8 cellular contexts compared by ENCODE assay signal in the genomic region with DNA sequence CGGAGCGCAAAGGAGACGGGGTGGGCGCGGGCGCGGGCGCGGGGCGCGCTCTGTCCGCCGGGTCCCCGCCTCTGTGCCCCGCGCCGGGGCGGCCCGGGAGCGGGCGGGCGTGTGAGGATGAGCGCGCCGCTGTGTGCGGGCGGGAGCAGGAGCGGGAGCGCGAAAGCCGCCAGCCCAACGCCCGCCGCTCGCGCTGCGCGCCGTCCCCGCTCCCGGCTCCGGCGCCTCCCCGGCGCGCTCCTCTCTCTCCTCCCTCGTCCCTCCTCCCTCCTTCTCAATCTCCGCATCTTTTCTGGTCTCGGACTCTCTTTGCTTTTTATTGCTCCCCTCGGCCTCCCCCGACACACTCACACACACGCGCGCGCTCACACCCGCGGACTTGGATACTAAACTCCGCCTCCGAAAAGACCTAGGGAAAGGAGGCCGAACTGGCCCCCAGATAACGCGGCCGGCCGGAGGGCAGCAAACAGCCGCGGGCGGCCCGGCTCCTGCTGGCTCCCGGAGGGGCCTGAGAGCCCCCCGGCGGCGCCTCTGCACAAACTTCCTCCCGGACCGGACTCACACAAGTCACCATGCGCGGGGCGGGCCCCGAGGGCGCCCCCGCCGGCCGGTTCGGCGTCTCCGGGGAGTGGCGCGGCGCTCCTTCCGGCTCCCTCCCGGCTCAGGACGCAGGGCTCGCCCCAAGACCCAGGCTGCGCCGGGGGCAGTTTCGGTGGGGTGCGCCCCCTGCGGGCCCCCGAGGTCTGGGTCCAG. TPM values are rescaled to one million over a fixed set of nuclear protein-coding genes. Genes with fewer than 3 reads are reported as not detected.
DNase-seq lines count a peak whose midpoint lies in the region; ATAC-seq, FAIRE-seq and TF ChIP-seq lines count a peak whose summit lies in the region.

A gene with protein sequence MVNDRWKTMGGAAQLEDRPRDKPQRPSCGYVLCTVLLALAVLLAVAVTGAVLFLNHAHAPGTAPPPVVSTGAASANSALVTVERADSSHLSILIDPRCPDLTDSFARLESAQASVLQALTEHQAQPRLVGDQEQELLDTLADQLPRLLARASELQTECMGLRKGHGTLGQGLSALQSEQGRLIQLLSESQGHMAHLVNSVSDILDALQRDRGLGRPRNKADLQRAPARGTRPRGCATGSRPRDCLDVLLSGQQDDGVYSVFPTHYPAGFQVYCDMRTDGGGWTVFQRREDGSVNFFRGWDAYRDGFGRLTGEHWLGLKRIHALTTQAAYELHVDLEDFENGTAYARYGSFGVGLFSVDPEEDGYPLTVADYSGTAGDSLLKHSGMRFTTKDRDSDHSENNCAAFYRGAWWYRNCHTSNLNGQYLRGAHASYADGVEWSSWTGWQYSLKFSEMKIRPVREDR (minus strand): TSS at position 596 of the 753 bp plus-strand sequence. CDS start 640 bp downstream, outside the sequence.

- TF ChIP-seq EP300 in HepG2 (IDR thresholded peaks at IDR 0.05; ENCODE audit: low read depth in 2 of 2, low read length in 2 of 2), result no peak
- no peak for TF ChIP-seq EP300 in HepG2 (CRISPR knock-in tag; IDR thresholded peaks at IDR 0.05; ENCODE audit: borderline replicate concordance)

- no peaks in the 10 kb centered on the region for H3K9me3 ChIP-seq in HepG2 (ENCODE audit: low read length)

- FAIRE-seq in HepG2 (lab: Jason Lieb, UNC), result no peak
- FAIRE-seq in urothelium cell line (lab: Jason Lieb, UNC), result no peak

- ATAC-seq in HepG2, result peak; percentile 33
- no peak for ATAC-seq in HG02610 (IDR thresholded peaks at IDR 0.05; ENCODE audit: unreplicated experiment)

- H3K36me3 Mint-ChIP-seq in activated CD4-positive, alpha-beta T cell treated with anti-CD3 and anti-CD28 coated beads, Interleukin-2, amount 10 ng/mL, durations not matched to agents 24 days and 14 days (ENCODE audit: low read depth), result no peaks in the 10 kb centered on the region
- H3K36me3 Mint-ChIP-seq in brain, result no peaks in the 10 kb centered on the region

- peak within 1 kb of the TSS; percentile 74 for H3K4me3 Mint-ChIP-seq in activated CD4-positive, alpha-beta T cell treated with anti-CD3 and anti-CD28 coated beads, Interleukin-2, amount 10 ng/mL, durations not matched to agents 24 days and 14 days
- H3K4me3 Mint-ChIP-seq in brain, result peak within 1 kb of the TSS; percentile 84 to 94 (median 88)

- H3K27ac ChIP-seq in HepG2 (ENCODE audit: extremely low read length, insufficient read depth, low read length), result no peak within 1 kb of the TSS

- H3K9me3 Mint-ChIP-seq in activated CD4-positive, alpha-beta T cell treated with anti-CD3 and anti-CD28 coated beads, Interleukin-2, amount 10 ng/mL, durations not matched to agents 24 days and 14 days, result no peaks in the 10 kb centered on the region
- H3K9me3 Mint-ChIP-seq in brain, result peaks cover 0 to 10% (median 0%) of the 10 kb centered on the region in 5 experiments

- in situ Hi-C loops in HepG2 (cut with HindIII; ENCODE audit: extremely low pct_ligation_motif_present, low pct_unique_long_range_greater_than_20kb), result no loop called here

- peak in 1 of 2 experiments; percentile 39 for TF ChIP-seq CTCF in brain (conservative IDR thresholded peaks at IDR 0.05)
- peak; percentile 22; the same call in 1 of the 2 replicates for TF ChIP-seq CTCF in HepG2 (CRISPR knock-in tag; IDR thresholded peaks at IDR 0.05)

- H3K9ac ChIP-seq in HepG2 (ENCODE audit: insufficient read depth, low read depth, low read length), result no peak within 1 kb of the TSS

- peaks cover 11 to 90% of the 10 kb centered on the region in 2 experiments for H3K27me3 ChIP-seq in HepG2 (ENCODE audit: control insufficient read depth in 1 of 2, insufficient read depth in 2 of 2, low read length in 2 of 2)

- H3K27ac Mint-ChIP-seq in activated CD4-positive, alpha-beta T cell treated with anti-CD3 and anti-CD28 coated beads, Interleukin-2, amount 10 ng/mL, durations not matched to agents 24 days and 14 days, result no peak within 1 kb of the TSS
- peak within 1 kb of the TSS in 1 of 5 experiments; percentile 45 for H3K27ac Mint-ChIP-seq in brain

- peaks cover 6% of the 10 kb centered on the region for H3K4me1 Mint-ChIP-seq in activated CD4-positive, alpha-beta T cell treated with anti-CD3 and anti-CD28 coated beads, Interleukin-2, amount 10 ng/mL, durations not matched to agents 24 days and 14 days
- peaks cover 42% of the 10 kb centered on the region for H3K4me1 Mint-ChIP-seq in brain

- no peak within 1 kb of the TSS for H2AFZ ChIP-seq in HepG2 (ENCODE audit: low read length)

- peak; percentile 75 for DNase-seq in activated CD4-positive, alpha-beta T cell treated with anti-CD3 and anti-CD28 coated beads, Interleukin-2, amount 10 ng/mL, durations not matched to agents 24 days and 14 days
- no peak for DNase-seq in activated CD4-positive, alpha-beta T cell treated with anti-CD3 and anti-CD28 coated beads, Interleukin-2, amount 50 U/mL, for 4 hours
- DNase-seq in NCI-H226 (peak; percentile 63), HepG2 (ENCODE audit: low spot score) (no peak), urothelium cell line (ENCODE audit: low spot score) (peak; percentile 80), NCI-H2029 (lab: John Stamatoyannopoulos, UW) (no peak)

- H3K79me2 ChIP-seq in HepG2 (ENCODE audit: insufficient read depth, low read length), result no peaks in the 10 kb centered on the region

- no peak for TF ChIP-seq POLR2A in HepG2 (IDR thresholded peaks at IDR 0.05; ENCODE audit: insufficient read depth in 1 of 2, low read depth in 2 of 2, low read length in 2 of 2)

- intact Hi-C loops in activated CD4-positive, alpha-beta T cell treated with anti-CD3 and anti-CD28 coated beads, Interleukin-2, amount 10 ng/mL, durations not matched to agents 24 days and 14 days (cut with micrococcal nuclease), result no loop called here
- intact Hi-C loops in HepG2 (cut with micrococcal nuclease; ENCODE audit: unreplicated experiment), result no loop called here

- H3K36me3 ChIP-seq in HepG2 (replicated peaks in 1 of 2; ENCODE audit: control insufficient read depth in 1 of 2, insufficient read depth in 2 of 2, low read length in 2 of 2), result no peaks in the 10 kb centered on the region

- TF ChIP-seq RAD21 in HepG2 (CRISPR knock-in tag; IDR thresholded peaks at IDR 0.05), result no peak

- no TSS peak for BruUV-seq in HepG2 (replicated peaks; lab: Mats Ljungman, UMichigan)

- POLR2A ChIA-PET in HepG2 (lab: Yijun Ruan, JAX), result no interaction called here

- under 1% methylated on average over 38 of the region's 98 CpGs for WGBS in HepG2 (ENCODE audit: low lambda C conversion rate)

- peak within 1 kb of the TSS; percentile 51 to 68 (median 60); a peak in 5 of 6 replicates for H3K4me3 ChIP-seq in HepG2 (replicated peaks in 1 of 3; ENCODE audit: insufficient read depth in 1 of 3, low read depth in 2 of 3, low read length in 3 of 3)

- H3K4me1 ChIP-seq in HepG2 (ENCODE audit: insufficient read depth, low read length), result peaks cover 44% of the 10 kb centered on the region

- CTCF ChIA-PET in HepG2 (lab: Yijun Ruan, JAX; ENCODE audit: low intra/inter-chr PET ratio, low total read pairs), result interaction anchor here (2.1 kb wide), 1 partner anchor 72 kb away, joined by 7 read pairs; no protein-coding TSS in a partner anchor

- peak within 1 kb of the TSS; percentile 66 for H3K4me2 ChIP-seq in HepG2 (ENCODE audit: low read depth, low read length)

- peaks cover 13% of the 10 kb centered on the region; the same call in 1 of the 2 replicates for H4K20me1 ChIP-seq in HepG2 (ENCODE audit: insufficient read depth, low read length)

- peaks cover 48% of the 10 kb centered on the region for H3K27me3 Mint-ChIP-seq in activated CD4-positive, alpha-beta T cell treated with anti-CD3 and anti-CD28 coated beads, Interleukin-2, amount 10 ng/mL, durations not matched to agents 24 days and 14 days
- peaks cover 74% of the 10 kb centered on the region for H3K27me3 Mint-ChIP-seq in brain

RNA-seq across cellular contexts. Expression of the gene that starts here (rescaled TPM):
- not detected in 2 replicates for total RNA-seq in activated CD4-positive, alpha-beta T cell treated with anti-CD3 and anti-CD28 coated beads, Interleukin-2, amount 10 ng/mL, durations not matched to agents 24 days and 14 days
- polyA plus RNA-seq in brain (ENCODE audit: insufficient read depth, low read depth, low replicate concordance) (0.78 TPM), HepG2 (2011; rRNA removed) (0.55 and 1.3 TPM in 2 replicates)
- total RNA-seq in HepG2 (2016; rRNA removed; fragmentation: Illumina TruSeq; extraction: Trizol), result 0.89 TPM in 1 of 2 replicates, not detected in the other
- total RNA-seq in HepG2 (2016; cell fraction: cytosol; rRNA removed; fragmentation: Illumina TruSeq; extraction: Trizol; ENCODE audit: low read depth), result 4.4 and 6.3 TPM in 2 replicates
- 0.74 and 1.1 TPM in 2 replicates for total RNA-seq in HepG2 (2016; cell fraction: insoluble cytoplasmic fraction; rRNA removed; fragmentation: Illumina TruSeq; extraction: Trizol)
- 2.3 and 4.5 TPM in 2 replicates for total RNA-seq in HepG2 (2016; cell fraction: membrane; rRNA removed; fragmentation: Illumina TruSeq; extraction: Trizol)
- 0.56 TPM in 1 of 2 replicates, not detected in the other for total RNA-seq in HepG2 (2016; cell fraction: nucleus; rRNA removed; fragmentation: Illumina TruSeq; extraction: Trizol)
- 0.55 and 1.1 TPM in 2 replicates for polyA plus RNA-seq in HepG2 (2011; cell fraction: cytosol; rRNA removed)
- 0.40 and 1.6 TPM in 2 replicates for polyA plus RNA-seq in HepG2 (2011; cell fraction: nucleus; rRNA removed)
- 0.09 TPM in 1 of 2 replicates, not detected in the other for polyA plus RNA-seq in HepG2 (2012)
- 5.8 and 6.8 TPM in 2 replicates for polyA plus RNA-seq in HepG2 (2016; cell fraction: cytosol; fragmentation: Illumina TruSeq; extraction: Trizol; ENCODE audit: low read depth)
- 0.68 TPM in 1 of 2 replicates, not detected in the other for polyA plus RNA-seq in HepG2 (2016; cell fraction: insoluble cytoplasmic fraction; fragmentation: Illumina TruSeq; extraction: Trizol; ENCODE audit: low read depth)
- 2.8 and 3.7 TPM in 2 replicates for polyA plus RNA-seq in HepG2 (2016; cell fraction: membrane; fragmentation: Illumina TruSeq; extraction: Trizol; ENCODE audit: low read depth)
- 0.70 and 1.6 TPM in 2 replicates for polyA plus RNA-seq in HepG2 (2016; cell fraction: nucleus; fragmentation: Illumina TruSeq; extraction: Trizol; ENCODE audit: insufficient read depth, low read depth)
- polyA minus RNA-seq in HepG2 (2011; rRNA and poly(A)+ RNA removed; ENCODE audit: low replicate concordance), result 0.92 and 8.0 TPM in 2 replicates
- 0.62 TPM in 1 of 2 replicates, not detected in the other for polyA minus RNA-seq in HepG2 (2011; cell fraction: cytosol; rRNA and poly(A)+ RNA removed)
- polyA minus RNA-seq in HepG2 (2011; cell fraction: nucleus; rRNA and poly(A)+ RNA removed), result 1.3 TPM in 1 of 2 replicates, not detected in the other

Comparison
In these comparisons a context has a peak if more than half of its experiments do, and no peak if none do; other contexts are left out.
1. Peak in DNase-seq in activated CD4-positive, alpha-beta T cell treated with anti-CD3 and anti-CD28 coated beads, Interleukin-2, amount 10 ng/mL, durations not matched to agents 24 days and 14 days; RNA of the gene not detected or under 1 TPM.
2. DNase-seq: peak in NCI-H226 (single experiment) and urothelium cell line (single experiment); none in activated CD4-positive, alpha-beta T cell treated with anti-CD3 and anti-CD28 coated beads, Interleukin-2, amount 50 U/mL, for 4 hours (0 of 2), HepG2 (single experiment) and NCI-H2029 (single experiment).